Comparison of ENCODE assay signal across 11 cellular contexts in the genomic region with DNA sequence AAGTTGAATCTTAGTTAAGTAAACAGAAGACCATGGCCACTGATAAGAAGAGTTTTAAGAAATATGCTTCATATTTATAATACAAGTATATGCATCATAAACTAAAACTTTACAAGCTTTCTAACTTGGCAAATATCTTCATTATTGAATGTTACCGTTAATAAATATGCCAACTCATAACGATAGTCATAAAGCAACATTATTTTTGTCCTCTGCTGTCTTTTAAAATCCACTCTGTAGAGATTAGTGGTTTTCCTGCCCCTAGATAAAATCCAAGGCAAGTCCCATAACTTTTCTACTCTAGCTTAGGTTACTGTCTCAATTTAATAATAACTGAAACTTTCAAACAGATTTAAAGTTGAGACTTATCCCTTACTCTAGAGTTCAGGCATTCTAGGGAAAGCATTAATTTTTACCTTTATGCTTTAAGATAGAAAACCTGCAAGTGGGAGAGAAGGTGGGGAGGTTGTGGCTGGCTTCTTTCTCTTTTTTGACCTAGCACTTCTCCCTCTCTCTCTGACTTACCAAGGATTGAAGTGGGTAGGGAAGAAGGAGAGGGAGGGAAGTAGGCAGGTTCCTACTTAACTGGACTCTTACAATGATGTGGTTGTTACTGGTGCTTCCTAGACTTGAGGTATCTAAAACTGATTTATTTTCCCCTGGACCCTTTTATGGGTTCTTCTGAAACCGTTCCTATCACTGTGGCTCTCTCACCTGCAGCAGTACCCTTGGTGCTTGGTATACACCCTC. TPM values are rescaled to one million over a fixed set of nuclear protein-coding genes. Genes with fewer than 3 reads are reported as not detected.
DNase-seq lines count a peak whose midpoint lies in the region; ATAC-seq, FAIRE-seq and TF ChIP-seq lines count a peak whose summit lies in the region.
"Had no signal": no experiment of that assay in that cellular context is flagged by ENCODE, and none has a peak within 500 bp of the region (broad histone marks: within the 10 kb centered on the region; RNA-seq: fewer than 3 reads in every experiment).

No MANE protein-coding gene starts in this region.

- H3K9me2 ChIP-seq in PC-3 (replicated peaks; ENCODE audit: low read length) = no peaks in the 10 kb centered on the region

- TF ChIP-seq EP300 in sigmoid colon (IDR thresholded peaks at IDR 0.05) = no peak

- WGBS in sigmoid colon, 2 donors = 46 to 49% methylated on average over 3 of the region's 3 CpGs

- no peaks in the 10 kb centered on the region for H3K9me3 ChIP-seq in PC-3 (ENCODE audit: low read length)
- no peaks in the 10 kb centered on the region for H3K9me3 ChIP-seq in sigmoid colon

- H3K4me1 ChIP-seq in PC-3 (ENCODE audit: insufficient read depth, low read length) (peaks cover 52% of the 10 kb centered on the region), sigmoid colon (peaks cover 0 to 80% (median 54%) of the 10 kb centered on the region in 4 donors)

- CTCF ChIA-PET in PC-3 (lab: Charles Lee) = interaction anchor here (1.0 to 1.3 kb wide), 2 partner anchors 16 to 23 kb away, joined by 3 read pairs; no protein-coding TSS in a partner anchor

- no peak for TF ChIP-seq POLR2A in sigmoid colon (IDR thresholded peaks at IDR 0.05)

- peaks cover 24% of the 10 kb centered on the region for H3K4me1 Mint-ChIP-seq in dendritic cell treated with granulocyte-macrophage colony-stimulating factor and Interleukin-4, amounts not matched to agents 40 ng/mL and 50 ng/mL, for 4 days (ENCODE audit: low read depth)

- H3K36me3 Mint-ChIP-seq in dendritic cell treated with granulocyte-macrophage colony-stimulating factor and Interleukin-4, amounts not matched to agents 40 ng/mL and 50 ng/mL, for 4 days (ENCODE audit: low read depth) = peaks cover 54% of the 10 kb centered on the region

- H3K4me3 ChIP-seq in PC-3 (ENCODE audit: low read length) = peak overlapping the region; percentile 3; the same call in 1 of the 2 replicates
- no peak overlapping the region for H3K4me3 ChIP-seq in sigmoid colon
- H3K4me3 ChIP-seq: cardiac muscle cell had no signal

- ATAC-seq in PC-3 (peak; percentile 59), HG03432 (IDR thresholded peaks at IDR 0.05; ENCODE audit: unreplicated experiment) (no peak)

- H3F3A ChIP-seq in PC-3 (ENCODE audit: low read length, unreplicated experiment) = peaks cover 7% of the 10 kb centered on the region

- H3K27me3 ChIP-seq in PC-3 (ENCODE audit: low read length) (no peaks in the 10 kb centered on the region), sigmoid colon (no peaks in the 10 kb centered on the region)
- H3K27me3 ChIP-seq: cardiac muscle cell had no signal

- TF ChIP-seq CTCF in PC-3 (conservative IDR thresholded peaks at IDR 0.05; ENCODE audit: low read depth, low read length) (no peak), sigmoid colon (IDR thresholded peaks at IDR 0.05) (no peak)

- no peaks in the 10 kb centered on the region for H3K9me3 Mint-ChIP-seq in dendritic cell treated with granulocyte-macrophage colony-stimulating factor and Interleukin-4, amounts not matched to agents 40 ng/mL and 50 ng/mL, for 4 days

- no peaks in the 10 kb centered on the region for H3K27me3 Mint-ChIP-seq in dendritic cell treated with granulocyte-macrophage colony-stimulating factor and Interleukin-4, amounts not matched to agents 40 ng/mL and 50 ng/mL, for 4 days

- H3K27ac ChIP-seq in PC-3 (ENCODE audit: low read length) (peak overlapping the region; percentile 98), sigmoid colon (peak overlapping the region; percentile 7 to 73 (median 28))
- H3K27ac ChIP-seq: cardiac muscle cell, VCaP had no signal

- no peak overlapping the region for H2AFZ ChIP-seq in PC-3 (ENCODE audit: low read length)

- peak overlapping the region; percentile 84 for H3K27ac Mint-ChIP-seq in dendritic cell treated with granulocyte-macrophage colony-stimulating factor and Interleukin-4, amounts not matched to agents 40 ng/mL and 50 ng/mL, for 4 days

- no TSS peak for BruUV-seq in PC-3 (replicated peaks; lab: Mats Ljungman, UMichigan)

- H3K4me2 ChIP-seq in PC-3 (ENCODE audit: low read length) = peak overlapping the region; percentile 56

- POLR2A ChIA-PET in PC-3 (lab: Charles Lee; ENCODE audit: unreplicated experiment) = no interaction called here

- intact Hi-C loops in PC-3 (cut with micrococcal nuclease) = loop anchor here (1.0 to 5.0 kb wide), 4 partner anchors 10 to 83 kb away; partner anchors contain the start of gene UBLCP1
- intact Hi-C loops in dendritic cell treated with granulocyte-macrophage colony-stimulating factor and Interleukin-4, amounts not matched to agents 40 ng/mL and 50 ng/mL, for 4 days (cut with micrococcal nuclease) = loop anchor here (2.0 to 5.0 kb wide), 2 partner anchors 29 to 83 kb away; partner anchors contain the start of genes RNF145 and UBLCP1
- intact Hi-C loops in sigmoid colon (cut with DNase I) = no loop called here

- DNase-seq in PC-3 (peak; percentile 37), sigmoid colon (no peak), NCI-H526 (lab: John Stamatoyannopoulos, UW) (no peak), NCI-H2081 (lab: John Stamatoyannopoulos, UW) (no peak)
- DNase-seq: NCI-H510A treated with DMSO at 0.1 percent for 48 hours; stimulated activated naive CD4-positive, alpha-beta T cell treated with Interleukin-2 at 50 U/mL for 16 hours had no signal

- no peaks in the 10 kb centered on the region for H4K20me1 ChIP-seq in PC-3 (ENCODE audit: low read length)

- peak; percentile 62 for FAIRE-seq in G401.6 (lab: Jason Lieb, UNC)

- H3K9ac ChIP-seq in PC-3 (ENCODE audit: low read length) = peak overlapping the region; percentile 84

- peaks cover 14% of the 10 kb centered on the region for H3K79me2 ChIP-seq in PC-3 (ENCODE audit: low read length)

- H3K36me3 ChIP-seq in PC-3 (ENCODE audit: low read depth, low read length) (no peaks in the 10 kb centered on the region; the same call in 1 of the 2 replicates), sigmoid colon (peaks cover 0 to 5% (median 0%) of the 10 kb centered on the region in 4 donors)

- peak overlapping the region; percentile 32 for H3K4me3 Mint-ChIP-seq in dendritic cell treated with granulocyte-macrophage colony-stimulating factor and Interleukin-4, amounts not matched to agents 40 ng/mL and 50 ng/mL, for 4 days

RNA-seq across cellular contexts. Expression of gene RNF145, which starts 29.6 kb away (rescaled TPM):
- total RNA-seq in PC-3 (2014; rRNA removed) (13.7 and 21.8 TPM in 2 replicates), sigmoid colon (10 to 100 TPM; 30.4 to 54.2 (median 39.5) TPM)
- polyA plus RNA-seq in sigmoid colon = 10 to 100 TPM in 2 of 3 donors, 1 to 10 TPM in 1; 6.5 to 91.0 (median 13.2) TPM
